Comparison of ENCODE assay signal across 28 cellular contexts in genomic region chr7:170551-171363, GRCh38. TPM values are rescaled to one million over a fixed set of nuclear protein-coding genes. Genes with fewer than 3 reads are reported as not detected.
"Had no signal": no experiment of that assay in that cellular context is flagged by ENCODE, and none has a peak within 500 bp of the region (broad histone marks: within the 10 kb centered on the region; RNA-seq: fewer than 3 reads in every experiment).

No MANE protein-coding gene starts in this region.

- H3K27ac Mint-ChIP-seq: activated B cell treated with CpG ODN at 0.5 μM for 24 hours; activated CD8-positive, alpha-beta T cell treated with anti-CD3 and anti-CD28 coated beads for 36 hours; activated T-helper 17 cell treated with anti-CD3 and anti-CD28 coated beads, Interleukin-2, amount 50 U/mL, for 72 hours; immature natural killer cell; naive thymus-derived CD4-positive, alpha-beta T cell; T-helper 2 cell treated with Interferon-gamma antibody and Interleukin-4, amounts not matched to agents 5 μg/mL and 100 μg/mL, for 36 hours had no signal

- H3K9me3 Mint-ChIP-seq: activated B cell treated with CpG ODN at 0.5 μM for 24 hours; activated CD8-positive, alpha-beta T cell treated with anti-CD3 and anti-CD28 coated beads for 36 hours; activated T-cell treated with anti-CD3 and anti-CD28 coated beads, Interleukin-2, amount 50 U/mL, for 4 hours; activated T-helper 17 cell treated with anti-CD3 and anti-CD28 coated beads, Interleukin-2, amount 50 U/mL, for 72 hours; immature natural killer cell; naive thymus-derived CD4-positive, alpha-beta T cell; neural crest cell; T-helper 2 cell treated with Interferon-gamma antibody and Interleukin-4, amounts not matched to agents 5 μg/mL and 100 μg/mL, for 36 hours had no signal

- FAIRE-seq: bronchial epithelial cell had no signal

- H3K27ac ChIP-seq: coronary artery, dorsolateral prefrontal cortex, gastrocnemius medialis, testis, uterus had no signal

- DNase-seq: activated B cell treated with CpG ODN at 0.5 μM for 24 hours; activated CD4-positive, alpha-beta T cell treated with anti-CD3 and anti-CD28 coated beads, Interleukin-2, amount 50 U/mL, for 1 hour; activated CD8-positive, alpha-beta T cell treated with anti-CD3 and anti-CD28 coated beads for 36 hours; activated gamma-delta T cell treated with Interleukin-2 at 50 U/mL for 16 hours; activated naive CD4-positive, alpha-beta T cell treated with anti-CD3 and anti-CD28 coated beads, Interleukin-2, amount 50 U/mL, for 16 hours; activated T-cell treated with anti-CD3 and anti-CD28 coated beads, Interleukin-2, amount 50 U/mL, for 4 hours; dorsolateral prefrontal cortex; effector memory CD4-positive, alpha-beta T cell; erythroblast; gastrocnemius medialis; hypothalamus; immature natural killer cell; naive thymus-derived CD4-positive, alpha-beta T cell; occipital lobe; stimulated activated CD4-positive, alpha-beta T cell treated with anti-CD3 and anti-CD28 coated beads, Interleukin-15, amount 100 ng/mL, for 24 hours; stimulated activated CD4-positive, alpha-beta T cell treated with anti-CD3 and anti-CD28 coated beads, Interleukin-2, amount 100 ng/mL, for 24 hours; stimulated activated naive CD4-positive, alpha-beta T cell; T-helper 1 cell; testis; trophoblast cell; uterus had no signal

- H3K4me3 Mint-ChIP-seq: activated B cell treated with CpG ODN at 0.5 μM for 24 hours; activated CD8-positive, alpha-beta T cell treated with anti-CD3 and anti-CD28 coated beads for 36 hours; activated T-cell treated with anti-CD3 and anti-CD28 coated beads, Interleukin-2, amount 50 U/mL, for 4 hours; activated T-helper 17 cell treated with anti-CD3 and anti-CD28 coated beads, Interleukin-2, amount 50 U/mL, for 72 hours; immature natural killer cell; naive thymus-derived CD4-positive, alpha-beta T cell; neural crest cell; T-helper 2 cell treated with Interferon-gamma antibody and Interleukin-4, amounts not matched to agents 5 μg/mL and 100 μg/mL, for 36 hours had no signal

- H3K4me1 ChIP-seq: uterus had no signal

- ATAC-seq: activated CD8-positive, alpha-beta T cell treated with anti-CD3 and anti-CD28 coated beads for 36 hours; activated T-cell treated with anti-CD3 and anti-CD28 coated beads, Interleukin-2, amount 50 U/mL, for 4 hours; activated T-helper 17 cell treated with anti-CD3 and anti-CD28 coated beads, Interleukin-2, amount 50 U/mL, for 72 hours; gastrocnemius medialis; left lobe of liver; naive thymus-derived CD4-positive, alpha-beta T cell had no signal

- H3K4me1 Mint-ChIP-seq: activated B cell treated with CpG ODN at 0.5 μM for 24 hours; activated T-helper 17 cell treated with anti-CD3 and anti-CD28 coated beads, Interleukin-2, amount 50 U/mL, for 72 hours; immature natural killer cell had no signal

- H3K36me3 ChIP-seq: gastrocnemius medialis, uterus had no signal

- H3K36me3 Mint-ChIP-seq: immature natural killer cell; naive thymus-derived CD4-positive, alpha-beta T cell had no signal

- H3K4me2 ChIP-seq: smooth muscle cell had no signal

- H3K9me3 ChIP-seq: gastrocnemius medialis, testis, uterus had no signal

- H3K27me3 ChIP-seq: gastrocnemius medialis, testis, uterus had no signal

- H3K4me3 ChIP-seq: coronary artery, dorsolateral prefrontal cortex, gastrocnemius medialis, smooth muscle cell, testis, uterus had no signal

RNA-seq across cellular contexts. Expression of gene FAM20C, which starts 21.6 kb away (rescaled TPM):
- polyA plus RNA-seq: immature natural killer cell; naive thymus-derived CD4-positive, alpha-beta T cell had no signal
